Comparison of ENCODE assay signal across 19 cellular contexts in genomic region chr10:118042827-118043242, GRCh38. TPM values are rescaled to one million over a fixed set of nuclear protein-coding genes. Genes with fewer than 3 reads are reported as not detected.
DNase-seq lines count a peak whose midpoint lies in the region; ATAC-seq and TF ChIP-seq lines count a peak whose summit lies in the region.
"Had no signal": no experiment of that assay in that cellular context is flagged by ENCODE, and none has a peak within 500 bp of the region (broad histone marks: within the 10 kb centered on the region; RNA-seq: fewer than 3 reads in every experiment).

No MANE protein-coding gene starts in this region.

- in situ Hi-C loops in HAP-1 (cut with MboI; ENCODE audit: low sequenced_read_pairs) = no loop called here

- no peaks in the 10 kb centered on the region for H3K9me3 ChIP-seq in adipocyte (ENCODE audit: control insufficient read depth, low read length)
- H3K9me3 ChIP-seq in vagina = no peaks in the 10 kb centered on the region
- H3K9me3 ChIP-seq in HAP-1 = no peaks in the 10 kb centered on the region
- H3K9me3 ChIP-seq: upper lobe of right lung had no signal

- peak overlapping the region; percentile 92 for H3K4me3 ChIP-seq in adipocyte (ENCODE audit: low read length)
- no peak overlapping the region for H3K4me3 ChIP-seq in fibroblast of the aortic adventitia (ENCODE audit: low read depth, low read length)
- no peak overlapping the region for H3K4me3 ChIP-seq in vagina
- H3K4me3 ChIP-seq in HAP-1 = no peak overlapping the region
- H3K4me3 ChIP-seq: hepatocyte, upper lobe of right lung had no signal

- TF ChIP-seq POLR2A in vagina (IDR thresholded peaks at IDR 0.05) = no peak

- no peaks in the 10 kb centered on the region for H3K27me3 ChIP-seq in adipocyte (replicated peaks; ENCODE audit: control insufficient read depth, insufficient read depth, low read length)
- no peaks in the 10 kb centered on the region for H3K27me3 ChIP-seq in vagina
- H3K27me3 ChIP-seq in HAP-1 (ENCODE audit: low read depth) = no peaks in the 10 kb centered on the region
- H3K27me3 ChIP-seq: hepatocyte, upper lobe of right lung had no signal

- intact Hi-C loops in vagina (cut with DNase I) = no loop called here

- TF ChIP-seq CTCF in fibroblast of the aortic adventitia (IDR thresholded peaks at IDR 0.05; ENCODE audit: insufficient read depth, low read length) = no peak
- TF ChIP-seq CTCF in vagina (IDR thresholded peaks at IDR 0.05) = no peak

- peak overlapping the region; percentile 91 for H3K9ac ChIP-seq in adipocyte (ENCODE audit: low read length)

- DNase-seq in activated T-cell treated with anti-CD3 and anti-CD28 coated beads, Interleukin-2, amount 50 U/mL, for 72 hours = no peak
- no peak for DNase-seq in activated T-cell treated with anti-CD3 and anti-CD28 coated beads, Interleukin-2, amount 50 U/mL, for 4 hours
- DNase-seq in adipocyte (ENCODE audit: low read depth) (no peak), fibroblast of the aortic adventitia (ENCODE audit: low read depth) (peak; percentile 50), vagina (ENCODE audit: extremely low spot score in 2 of 2) (no peak), SHP77 treated with DMSO at 0.1 percent for 48 hours (lab: John Stamatoyannopoulos, UW) (no peak), HAP-1 (ENCODE audit: low spot score in 2 of 2) (no peak)
- no peak for DNase-seq in stimulated activated naive CD8-positive, alpha-beta T cell treated with anti-CD3 and anti-CD28 coated beads, Interleukin-15, amount 100 ng/mL, for 72 hours
- DNase-seq: ACHN; activated CD4-positive, alpha-beta memory T cell treated with anti-CD3 and anti-CD28 coated beads for 36 hours; activated T-cell treated with anti-CD3 and anti-CD28 coated beads, Interleukin-2, amount 50 U/mL, for 48 hours; CD8-positive, alpha-beta T cell; central memory CD4-positive, alpha-beta T cell; mesendoderm; NCI-H187; nephron progenitor cell; upper lobe of right lung had no signal

- ATAC-seq in activated T-cell treated with anti-CD3 and anti-CD28 coated beads, Interleukin-2, amount 50 U/mL, for 72 hours (replicated peaks in 1 of 2) = no peak
- ATAC-seq in activated T-cell treated with anti-CD3 and anti-CD28 coated beads, Interleukin-2, amount 50 U/mL, for 4 hours = no peak
- no peak for ATAC-seq in stimulated activated naive CD8-positive, alpha-beta T cell treated with anti-CD3 and anti-CD28 coated beads, Interleukin-15, amount 100 ng/mL, for 72 hours
- ATAC-seq: CD8-positive, alpha-beta T cell; stimulated activated memory B cell treated with anti-CD40 and anti-IgM and Interleukin-4, amounts not matched to agents 10 μg/mL and 1 μg/mL and 100 μg/mL, for 72 hours; upper lobe of right lung had no signal

- H3K27ac Mint-ChIP-seq in activated T-cell treated with anti-CD3 and anti-CD28 coated beads, Interleukin-2, amount 50 U/mL, for 72 hours = peak overlapping the region; percentile 67
- H3K27ac Mint-ChIP-seq in stimulated activated naive CD8-positive, alpha-beta T cell treated with anti-CD3 and anti-CD28 coated beads, Interleukin-15, amount 100 ng/mL, for 72 hours = no peak overlapping the region
- H3K27ac Mint-ChIP-seq: activated CD4-positive, alpha-beta memory T cell treated with anti-CD3 and anti-CD28 coated beads for 36 hours; CD8-positive, alpha-beta T cell; nephron progenitor cell; stimulated activated memory B cell treated with anti-CD40 and anti-IgM and Interleukin-4, amounts not matched to agents 10 μg/mL and 1 μg/mL and 100 μg/mL, for 72 hours had no signal

- H3K4me1 ChIP-seq in adipocyte (ENCODE audit: control insufficient read depth, insufficient read depth, low read length) (peaks cover 50% of the 10 kb centered on the region), vagina (peaks cover 35% of the 10 kb centered on the region), HAP-1 (peaks cover 17% of the 10 kb centered on the region)

- H3K36me3 ChIP-seq in adipocyte (ENCODE audit: control insufficient read depth, insufficient read depth, low read length, severe bottlenecking) (peaks cover 9% of the 10 kb centered on the region), vagina (no peaks in the 10 kb centered on the region), HAP-1 (replicated peaks) (peaks cover 3% of the 10 kb centered on the region; the same call in 1 of the 2 replicates)
- H3K36me3 ChIP-seq: upper lobe of right lung had no signal

- peaks cover 51% of the 10 kb centered on the region for H3K4me1 Mint-ChIP-seq in activated T-cell treated with anti-CD3 and anti-CD28 coated beads, Interleukin-2, amount 50 U/mL, for 72 hours (ENCODE audit: low read depth)
- H3K4me1 Mint-ChIP-seq in activated T-cell treated with anti-CD3 and anti-CD28 coated beads, Interleukin-2, amount 50 U/mL, for 4 hours (ENCODE audit: low read depth) = peaks cover 46% of the 10 kb centered on the region
- peaks cover 41% of the 10 kb centered on the region for H3K4me1 Mint-ChIP-seq in stimulated activated naive CD8-positive, alpha-beta T cell treated with anti-CD3 and anti-CD28 coated beads, Interleukin-15, amount 100 ng/mL, for 72 hours

- no peaks in the 10 kb centered on the region for H3K9me3 Mint-ChIP-seq in activated T-cell treated with anti-CD3 and anti-CD28 coated beads, Interleukin-2, amount 50 U/mL, for 72 hours
- no peaks in the 10 kb centered on the region for H3K9me3 Mint-ChIP-seq in activated T-cell treated with anti-CD3 and anti-CD28 coated beads, Interleukin-2, amount 50 U/mL, for 4 hours
- no peaks in the 10 kb centered on the region for H3K9me3 Mint-ChIP-seq in stimulated activated naive CD8-positive, alpha-beta T cell treated with anti-CD3 and anti-CD28 coated beads, Interleukin-15, amount 100 ng/mL, for 72 hours
- H3K9me3 Mint-ChIP-seq: activated CD4-positive, alpha-beta memory T cell treated with anti-CD3 and anti-CD28 coated beads for 36 hours; CD8-positive, alpha-beta T cell; nephron progenitor cell; stimulated activated memory B cell treated with anti-CD40 and anti-IgM and Interleukin-4, amounts not matched to agents 10 μg/mL and 1 μg/mL and 100 μg/mL, for 72 hours had no signal

- peaks cover 0 to 5% of the 10 kb centered on the region in 2 donors for H3K36me3 Mint-ChIP-seq in activated T-cell treated with anti-CD3 and anti-CD28 coated beads, Interleukin-2, amount 50 U/mL, for 72 hours (ENCODE audit: insufficient read depth in 2 of 2)
- H3K36me3 Mint-ChIP-seq in activated T-cell treated with anti-CD3 and anti-CD28 coated beads, Interleukin-2, amount 50 U/mL, for 4 hours (ENCODE audit: insufficient read depth) = peaks cover 11% of the 10 kb centered on the region

- H3K27ac ChIP-seq in vagina = peak overlapping the region; percentile 0
- H3K27ac ChIP-seq: hepatocyte, upper lobe of right lung had no signal

- H3K4me3 Mint-ChIP-seq in activated T-cell treated with anti-CD3 and anti-CD28 coated beads, Interleukin-2, amount 50 U/mL, for 72 hours = no peak overlapping the region
- H3K4me3 Mint-ChIP-seq in activated T-cell treated with anti-CD3 and anti-CD28 coated beads, Interleukin-2, amount 50 U/mL, for 4 hours = no peak overlapping the region
- no peak overlapping the region for H3K4me3 Mint-ChIP-seq in stimulated activated naive CD8-positive, alpha-beta T cell treated with anti-CD3 and anti-CD28 coated beads, Interleukin-15, amount 100 ng/mL, for 72 hours
- H3K4me3 Mint-ChIP-seq: activated CD4-positive, alpha-beta memory T cell treated with anti-CD3 and anti-CD28 coated beads for 36 hours; CD8-positive, alpha-beta T cell; nephron progenitor cell; stimulated activated memory B cell treated with anti-CD40 and anti-IgM and Interleukin-4, amounts not matched to agents 10 μg/mL and 1 μg/mL and 100 μg/mL, for 72 hours had no signal

- H3K27me3 Mint-ChIP-seq in activated T-cell treated with anti-CD3 and anti-CD28 coated beads, Interleukin-2, amount 50 U/mL, for 72 hours (ENCODE audit: low read depth) = no peaks in the 10 kb centered on the region
- H3K27me3 Mint-ChIP-seq in activated T-cell treated with anti-CD3 and anti-CD28 coated beads, Interleukin-2, amount 50 U/mL, for 4 hours (ENCODE audit: low read depth) = no peaks in the 10 kb centered on the region
- no peaks in the 10 kb centered on the region for H3K27me3 Mint-ChIP-seq in stimulated activated naive CD8-positive, alpha-beta T cell treated with anti-CD3 and anti-CD28 coated beads, Interleukin-15, amount 100 ng/mL, for 72 hours
- H3K27me3 Mint-ChIP-seq: activated CD4-positive, alpha-beta memory T cell treated with anti-CD3 and anti-CD28 coated beads for 36 hours; stimulated activated memory B cell treated with anti-CD40 and anti-IgM and Interleukin-4, amounts not matched to agents 10 μg/mL and 1 μg/mL and 100 μg/mL, for 72 hours had no signal

RNA-seq across cellular contexts. Expression of gene RAB11FIP2, which starts 3.9 kb away (rescaled TPM):
- 10 to 100 TPM; 19.6 to 22.1 TPM for total RNA-seq in activated T-cell treated with anti-CD3 and anti-CD28 coated beads, Interleukin-2, amount 50 U/mL, for 72 hours
- 10 to 100 TPM; 11.5 to 12.0 (median 11.8) TPM for total RNA-seq in activated T-cell treated with anti-CD3 and anti-CD28 coated beads, Interleukin-2, amount 50 U/mL, for 4 hours
- total RNA-seq in fibroblast of the aortic adventitia (ENCODE audit: low replicate concordance) = 24.7 and 35.5 TPM in 2 replicates
- total RNA-seq in vagina = 14.7 TPM
